Comparison of ENCODE assay signal across 11 cellular contexts in genomic region chr19:29293736-29294342, GRCh38.
"Had no signal": no experiment of that assay in that cellular context is flagged by ENCODE, and none has a peak within 500 bp of the region (broad histone marks: within the 10 kb centered on the region; RNA-seq: fewer than 3 reads in every experiment).

No MANE protein-coding gene starts in this region.

- FAIRE-seq: pancreas had no signal

- DNase-seq: activated CD8-positive, alpha-beta memory T cell treated with anti-CD3 and anti-CD28 coated beads for 24 hours; activated naive CD8-positive, alpha-beta T cell treated with anti-CD3 and anti-CD28 coated beads, Interleukin-2, amount 10 ng/mL, durations not matched to agents 7 days and 5 days; foreskin keratinocyte; islet precursor cell; left lung; pancreas; retina; stimulated activated CD4-positive, alpha-beta T cell treated with anti-CD3 and anti-CD28 coated beads, Interleukin-15, amount 100 ng/mL, for 24 hours; stimulated activated CD4-positive, alpha-beta T cell treated with anti-CD3 and anti-CD28 coated beads, Interleukin-4, amount 100 ng/mL, for 24 hours; thyroid gland had no signal

- ATAC-seq: foreskin keratinocyte, left lung, pancreas had no signal

- H3K9me3 Mint-ChIP-seq: activated naive CD8-positive, alpha-beta T cell treated with anti-CD3 and anti-CD28 coated beads, Interleukin-2, amount 10 ng/mL, durations not matched to agents 7 days and 5 days had no signal

- H3K27ac Mint-ChIP-seq: activated naive CD8-positive, alpha-beta T cell treated with anti-CD3 and anti-CD28 coated beads, Interleukin-2, amount 10 ng/mL, durations not matched to agents 7 days and 5 days; memory B cell had no signal

- H3K4me3 Mint-ChIP-seq: activated naive CD8-positive, alpha-beta T cell treated with anti-CD3 and anti-CD28 coated beads, Interleukin-2, amount 10 ng/mL, durations not matched to agents 7 days and 5 days; memory B cell had no signal

- H3K27me3 Mint-ChIP-seq: memory B cell had no signal

- H3K4me1 Mint-ChIP-seq: memory B cell had no signal
